Comparison of ENCODE assay signal across 1 cellular context in genomic region chr20:50242863-50243609, GRCh38.
TF ChIP-seq lines count a peak whose summit lies in the region.

No MANE protein-coding gene starts in this region.

TF ChIP-seq in HepG2, 621 proteins besides CTCF, POLR2A, EP300 and RAD21 (continued from another document and continues in another):
- peak; percentile 91 for TF ChIP-seq IKZF5 (CRISPR knock-in tag; IDR thresholded peaks at IDR 0.05)
- TF ChIP-seq ZNF644 (CRISPR knock-in tag; IDR thresholded peaks at IDR 0.05; ENCODE audit: low read depth): peak; percentile 65; the same call in 1 of the 2 replicates
- 0 out of 2 replicates have a peak, but pooled peaks have one; percentile 63 for TF ChIP-seq ZNF441 (CRISPR knock-in tag; IDR thresholded peaks at IDR 0.05; ENCODE audit: borderline replicate concordance)
- no peak for TF ChIP-seq CEBPB (IDR thresholded peaks at IDR 0.05; ENCODE audit: borderline replicate concordance, low read depth, low read length)
- peak; percentile 91 for TF ChIP-seq ZNF883 (CRISPR knock-in tag; IDR thresholded peaks at IDR 0.05; ENCODE audit: not compliant biosample characterization)
- TF ChIP-seq ZFP36 (IDR thresholded peaks at IDR 0.05; ENCODE audit: borderline replicate concordance, low read depth, low read length, partially characterized antibody): no peak
- no peak; the same call in 1 of the 2 replicates for TF ChIP-seq TRIM24 (CRISPR knock-in tag; IDR thresholded peaks at IDR 0.05)
- no peak for TF ChIP-seq FOXA1 (IDR thresholded peaks at IDR 0.05)
- peak; percentile 5; the same call in 1 of the 2 replicates for TF ChIP-seq FOXA1 (CRISPR knock-in tag; IDR thresholded peaks at IDR 0.05)
- no peak for TF ChIP-seq SCMH1 (CRISPR knock-in tag; IDR thresholded peaks at IDR 0.05; ENCODE audit: borderline replicate concordance)
- peak; percentile 90; the same call in 1 of the 2 replicates for TF ChIP-seq ARHGAP35 (CRISPR knock-in tag; IDR thresholded peaks at IDR 0.05; ENCODE audit: borderline replicate concordance)
- peak; percentile 80 for TF ChIP-seq ZNF629 (CRISPR knock-in tag; conservative IDR thresholded peaks at IDR 0.05)
- 0 out of 2 replicates have a peak, but pooled peaks have one; percentile 67 for TF ChIP-seq ZNF513 (CRISPR knock-in tag; conservative IDR thresholded peaks at IDR 0.05)
- TF ChIP-seq MTF1 (CRISPR knock-in tag; IDR thresholded peaks at IDR 0.05): no peak
- TF ChIP-seq KIAA2018 (CRISPR knock-in tag; IDR thresholded peaks at IDR 0.05; ENCODE audit: borderline replicate concordance): no peak; the same call in 1 of the 2 replicates
- TF ChIP-seq ZNF788 (CRISPR knock-in tag; IDR thresholded peaks at IDR 0.05; ENCODE audit: borderline replicate concordance): peak; percentile 88; the same call in 1 of the 2 replicates
- no peak for TF ChIP-seq FOXP1 (IDR thresholded peaks at IDR 0.05)
- peak; percentile 54; the same call in 1 of the 2 replicates for TF ChIP-seq FOXP1 (CRISPR knock-in tag; IDR thresholded peaks at IDR 0.05)
- TF ChIP-seq SP140L (CRISPR knock-in tag; IDR thresholded peaks at IDR 0.05; ENCODE audit: borderline replicate concordance): no peak
- peak; percentile 62; the same call in 1 of the 2 replicates for TF ChIP-seq MLX (CRISPR knock-in tag; IDR thresholded peaks at IDR 0.05)
- TF ChIP-seq KDM4B (CRISPR knock-in tag; IDR thresholded peaks at IDR 0.05): peak; percentile 76; the same call in 1 of the 2 replicates
- TF ChIP-seq PAXIP1 (CRISPR knock-in tag; conservative IDR thresholded peaks at IDR 0.05): peak; percentile 98
- TF ChIP-seq HNRNPK (IDR thresholded peaks at IDR 0.05; ENCODE audit: low read depth, low read length, poor library complexity, severe bottlenecking): no peak
- TF ChIP-seq ZFP41 (CRISPR knock-in tag; IDR thresholded peaks at IDR 0.05; ENCODE audit: borderline replicate concordance): 0 out of 2 replicates have a peak, but pooled peaks have one; percentile 73
- TF ChIP-seq YEATS2 (CRISPR knock-in tag; IDR thresholded peaks at IDR 0.05; ENCODE audit: borderline replicate concordance): peak; percentile 70; the same call in 1 of the 2 replicates
- TF ChIP-seq BHLHE40 (IDR thresholded peaks at IDR 0.05; ENCODE audit: low read length): no peak
- no peak for TF ChIP-seq LCORL (IDR thresholded peaks at IDR 0.05)
- TF ChIP-seq LCORL (CRISPR knock-in tag; IDR thresholded peaks at IDR 0.05): peak; percentile 97
- TF ChIP-seq SIN3B (IDR thresholded peaks at IDR 0.05; ENCODE audit: low read length): no peak
- TF ChIP-seq ARNTL (CRISPR knock-in tag; IDR thresholded peaks at IDR 0.05): peak; percentile 84
- no peak for TF ChIP-seq ZBTB1 (CRISPR knock-in tag; IDR thresholded peaks at IDR 0.05; ENCODE audit: borderline replicate concordance)
- peak; percentile 87; the same call in 1 of the 2 replicates for TF ChIP-seq ZNF749 (CRISPR knock-in tag; IDR thresholded peaks at IDR 0.05; ENCODE audit: borderline replicate concordance)
- TF ChIP-seq ZFP1 (CRISPR knock-in tag; IDR thresholded peaks at IDR 0.05): peak; percentile 11; the same call in 1 of the 2 replicates
- no peak for TF ChIP-seq ZNF597 (CRISPR knock-in tag; IDR thresholded peaks at IDR 0.05)
- TF ChIP-seq SNAPC5 (CRISPR knock-in tag; IDR thresholded peaks at IDR 0.05; ENCODE audit: borderline replicate concordance): no peak
- peak; percentile 90 for TF ChIP-seq RELA (CRISPR knock-in tag; IDR thresholded peaks at IDR 0.05)
- TF ChIP-seq ZSCAN22 (CRISPR knock-in tag; IDR thresholded peaks at IDR 0.05): no peak
- TF ChIP-seq ASH2L (IDR thresholded peaks at IDR 0.05; ENCODE audit: insufficient read length, low read depth, low read length): peak; percentile 89
- peak; percentile 93 for TF ChIP-seq CBFB (CRISPR knock-in tag; IDR thresholded peaks at IDR 0.05)
- peak; percentile 77 for TF ChIP-seq FOSL2 (CRISPR knock-in tag; IDR thresholded peaks at IDR 0.05)
- TF ChIP-seq ZNF567 (CRISPR knock-in tag; IDR thresholded peaks at IDR 0.05; ENCODE audit: borderline replicate concordance): peak; percentile 92; the same call in 1 of the 2 replicates
- no peak for TF ChIP-seq CREB1 (IDR thresholded peaks at IDR 0.05)
- TF ChIP-seq CREB1 (CRISPR knock-in tag; IDR thresholded peaks at IDR 0.05): no peak
- no peak for TF ChIP-seq HDAC6 (IDR thresholded peaks at IDR 0.05; ENCODE audit: low read depth, low read length)
- TF ChIP-seq ZNF33B (CRISPR knock-in tag; IDR thresholded peaks at IDR 0.05): peak; percentile 74; the same call in 1 of the 2 replicates
- no peak for TF ChIP-seq NBN (conservative IDR thresholded peaks at IDR 0.05)
- peak; percentile 80; the same call in 1 of the 2 replicates for TF ChIP-seq ZBTB25 (CRISPR knock-in tag; IDR thresholded peaks at IDR 0.05)
- peak; percentile 81; the same call in 1 of the 2 replicates for TF ChIP-seq ZFP36L1 (CRISPR knock-in tag; IDR thresholded peaks at IDR 0.05)
